ENCODE assay signal across 21 cellular contexts in genomic region chr22:46531776-46532175, GRCh38.
"Had no signal": no experiment of that assay in that cellular context is flagged by ENCODE, and none has a peak within 500 bp of the region (broad histone marks: within the 10 kb centered on the region; RNA-seq: fewer than 3 reads in every experiment).

No MANE protein-coding gene starts in this region.

- H3K9me3 ChIP-seq: left lung, mucosa of descending colon, ovary, psoas muscle, stomach, upper lobe of left lung had no signal

- H3K9me3 Mint-ChIP-seq: activated CD4-positive, alpha-beta memory T cell treated with anti-CD3 and anti-CD28 coated beads, Interleukin-2, amount 10 ng/mL, durations not matched to agents 7 days and 5 days; memory B cell had no signal

- H3K4me1 Mint-ChIP-seq: naive B cell had no signal

- H3K36me3 ChIP-seq: cardiac muscle cell, ovary, stomach, upper lobe of left lung had no signal

- H3K4me1 ChIP-seq: psoas muscle had no signal

- DNase-seq: activated CD4-positive, alpha-beta memory T cell treated with anti-CD3 and anti-CD28 coated beads, Interleukin-2, amount 10 ng/mL, durations not matched to agents 7 days and 5 days; activated CD4-positive, alpha-beta T cell treated with anti-CD3 and anti-CD28 coated beads for 48 hours; activated CD4-positive, CD25-positive, alpha-beta regulatory T cell; activated CD8-positive, alpha-beta memory T cell treated with anti-CD3 and anti-CD28 coated beads, Interleukin-2, amount 10 ng/mL, durations not matched to agents 7 days and 5 days; activated naive CD4-positive, alpha-beta T cell; aorta; dorsolateral prefrontal cortex; erythroblast; kidney; mucosa of descending colon; naive B cell; ovary; psoas muscle; stimulated activated CD4-positive, alpha-beta T cell treated with anti-CD3 and anti-CD28 coated beads, Interleukin-2, amount 100 ng/mL, for 24 hours; stomach; T1000; upper lobe of left lung had no signal

- H3K36me3 Mint-ChIP-seq: activated CD8-positive, alpha-beta memory T cell treated with anti-CD3 and anti-CD28 coated beads, Interleukin-2, amount 10 ng/mL, durations not matched to agents 7 days and 5 days; memory B cell had no signal

- H3K27ac ChIP-seq: cardiac muscle cell, dorsolateral prefrontal cortex, left lung, ovary, psoas muscle, stomach, upper lobe of left lung had no signal

- H3K4me3 ChIP-seq: cardiac muscle cell, dorsolateral prefrontal cortex, mucosa of descending colon, ovary, psoas muscle had no signal

- H3K27ac Mint-ChIP-seq: activated CD4-positive, alpha-beta memory T cell treated with anti-CD3 and anti-CD28 coated beads, Interleukin-2, amount 10 ng/mL, durations not matched to agents 7 days and 5 days; activated CD8-positive, alpha-beta memory T cell treated with anti-CD3 and anti-CD28 coated beads, Interleukin-2, amount 10 ng/mL, durations not matched to agents 7 days and 5 days; memory B cell; naive B cell had no signal

- ATAC-seq: activated CD8-positive, alpha-beta memory T cell treated with anti-CD3 and anti-CD28 coated beads, Interleukin-2, amount 10 ng/mL, durations not matched to agents 7 days and 5 days; left lung; mucosa of descending colon; psoas muscle; right cardiac atrium had no signal

- H3K4me3 Mint-ChIP-seq: activated CD4-positive, alpha-beta memory T cell treated with anti-CD3 and anti-CD28 coated beads, Interleukin-2, amount 10 ng/mL, durations not matched to agents 7 days and 5 days; activated CD8-positive, alpha-beta memory T cell treated with anti-CD3 and anti-CD28 coated beads, Interleukin-2, amount 10 ng/mL, durations not matched to agents 7 days and 5 days; memory B cell had no signal

- H3K27me3 ChIP-seq: ovary had no signal
